Comparison of ENCODE assay signal across 11 cellular contexts in the genomic region with DNA sequence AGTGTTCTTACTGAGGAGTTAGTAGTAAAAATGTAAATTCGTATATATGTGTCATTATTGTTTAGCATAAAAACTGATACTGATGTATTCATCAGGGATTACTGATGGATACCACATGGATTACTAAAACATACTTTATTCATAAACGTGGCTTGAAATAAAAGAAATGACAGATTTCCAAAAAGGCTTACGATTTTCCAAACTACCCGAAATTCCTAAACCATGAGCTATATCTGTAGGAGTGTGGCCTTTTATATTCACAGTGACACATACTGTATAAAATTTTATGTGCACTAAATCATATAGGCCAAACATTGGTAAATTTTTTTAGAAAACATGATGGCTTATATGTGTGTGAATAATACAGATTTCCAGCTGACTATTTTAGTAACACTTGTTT. TPM values are rescaled to one million over a fixed set of nuclear protein-coding genes. Genes with fewer than 3 reads are reported as not detected.
DNase-seq lines count a peak whose midpoint lies in the region; ATAC-seq and TF ChIP-seq lines count a peak whose summit lies in the region.
"Had no signal": no experiment of that assay in that cellular context is flagged by ENCODE, and none has a peak within 500 bp of the region (broad histone marks: within the 10 kb centered on the region; RNA-seq: fewer than 3 reads in every experiment).

No MANE protein-coding gene starts in this region.

- H4K20me1 ChIP-seq in PC-9 (ENCODE audit: insufficient read depth): peaks cover 51% of the 10 kb centered on the region

- peaks cover 65% of the 10 kb centered on the region for H3K4me1 ChIP-seq in PC-9 (replicated peaks; ENCODE audit: insufficient read depth)

- peaks cover 53% of the 10 kb centered on the region for H3K4me1 Mint-ChIP-seq in T-helper 2 cell treated with Interferon-gamma antibody and Interleukin-4, amounts not matched to agents 5 μg/mL and 100 μg/mL, for 36 hours (ENCODE audit: low read depth)
- peaks cover 45% of the 10 kb centered on the region for H3K4me1 Mint-ChIP-seq in endothelial cell (ENCODE audit: unreplicated experiment)

- no TSS peak for BruUV-seq in PC-9 (replicated peaks; lab: Mats Ljungman, UMichigan)

- H3K36me3 ChIP-seq in PC-9 (ENCODE audit: low read depth): peaks cover 40% of the 10 kb centered on the region

- H3F3A ChIP-seq in PC-9 (ENCODE audit: insufficient read depth, low read depth): peaks cover 24% of the 10 kb centered on the region; the same call in 1 of the 2 replicates

- H3K4me3 Mint-ChIP-seq in T-helper 2 cell treated with Interferon-gamma antibody and Interleukin-4, amounts not matched to agents 5 μg/mL and 100 μg/mL, for 36 hours: peak overlapping the region; percentile 85
- peak overlapping the region; percentile 81 for H3K4me3 Mint-ChIP-seq in endothelial cell (ENCODE audit: unreplicated experiment)

- H3K9me3 Mint-ChIP-seq in T-helper 2 cell treated with Interferon-gamma antibody and Interleukin-4, amounts not matched to agents 5 μg/mL and 100 μg/mL, for 36 hours: no peaks in the 10 kb centered on the region
- no peaks in the 10 kb centered on the region for H3K9me3 Mint-ChIP-seq in endothelial cell (ENCODE audit: unreplicated experiment)

- H3K36me3 Mint-ChIP-seq in T-helper 2 cell treated with Interferon-gamma antibody and Interleukin-4, amounts not matched to agents 5 μg/mL and 100 μg/mL, for 36 hours (ENCODE audit: low read depth): peaks cover 42% of the 10 kb centered on the region
- peaks cover 4% of the 10 kb centered on the region for H3K36me3 Mint-ChIP-seq in endothelial cell (ENCODE audit: low read depth, unreplicated experiment)

- no peaks in the 10 kb centered on the region for H3K9me2 ChIP-seq in PC-9 (ENCODE audit: insufficient read depth)

- no peak overlapping the region for H3K27ac ChIP-seq in PC-9

- H3K27ac Mint-ChIP-seq in T-helper 2 cell treated with Interferon-gamma antibody and Interleukin-4, amounts not matched to agents 5 μg/mL and 100 μg/mL, for 36 hours: no peak overlapping the region
- H3K27ac Mint-ChIP-seq in endothelial cell (ENCODE audit: unreplicated experiment): no peak overlapping the region

- H3K27me3 Mint-ChIP-seq in T-helper 2 cell treated with Interferon-gamma antibody and Interleukin-4, amounts not matched to agents 5 μg/mL and 100 μg/mL, for 36 hours (ENCODE audit: low read depth): no peaks in the 10 kb centered on the region
- H3K27me3 Mint-ChIP-seq in endothelial cell (ENCODE audit: unreplicated experiment): peaks cover 5% of the 10 kb centered on the region

- CTCF ChIA-PET in PC-9 (lab: Charles Lee): interaction anchor here (0.7 kb wide), 1 partner anchor 81 kb away, joined by 3 read pairs; no protein-coding TSS in a partner anchor

- ATAC-seq in HG03565 (IDR thresholded peaks at IDR 0.05; ENCODE audit: unreplicated experiment) (no peak), GM18520 (IDR thresholded peaks at IDR 0.05; ENCODE audit: unreplicated experiment) (no peak), GM21390 (IDR thresholded peaks at IDR 0.05; ENCODE audit: unreplicated experiment) (no peak)

- H3K4me3 ChIP-seq in PC-9: peak overlapping the region; percentile 69
- peak overlapping the region; percentile 98 for H3K4me3 ChIP-seq in retinal pigment epithelial cell (ENCODE audit: low read length)

- peaks cover 100% of the 10 kb centered on the region for H3K79me2 ChIP-seq in PC-9 (ENCODE audit: low read depth)

- no peaks in the 10 kb centered on the region for H3K9me3 ChIP-seq in PC-9 (ENCODE audit: insufficient read depth, low read depth)

- peak overlapping the region; percentile 81 for H3K4me2 ChIP-seq in PC-9

- DNase-seq in T-helper 2 cell treated with Interferon-gamma antibody and Interleukin-4, amounts not matched to agents 5 μg/mL and 100 μg/mL, for 36 hours (ENCODE audit: low spot score): no peak
- DNase-seq in T-helper 2 cell (no peak), PC-9 (no peak), endothelial cell (ENCODE audit: low spot score) (no peak), retinal pigment epithelial cell (ENCODE audit: low read depth) (no peak)
- DNase-seq: 8988T, cortex of kidney, NCI-H510A treated with DMSO at 0.1 percent for 48 hours had no signal

- no peak for TF ChIP-seq CTCF in PC-9 (conservative IDR thresholded peaks at IDR 0.05)
- no peak for TF ChIP-seq CTCF in endothelial cell (IDR thresholded peaks at IDR 0.05; ENCODE audit: unreplicated experiment)
- TF ChIP-seq CTCF in retinal pigment epithelial cell (conservative IDR thresholded peaks at IDR 0.05; ENCODE audit: low read depth, low read length): no peak

- H2AFZ ChIP-seq in PC-9: no peak overlapping the region

- POLR2A ChIA-PET in PC-9 (lab: Charles Lee; ENCODE audit: unreplicated experiment): interaction anchor here (0.5 to 0.7 kb wide), 6 partner anchors 17 to 757 kb away, joined by 3 to 10 read pairs (median 5); a partner anchor contains a TSS

- H3K27me3 ChIP-seq in PC-9 (ENCODE audit: insufficient read depth, low read depth): no peaks in the 10 kb centered on the region

- intact Hi-C loops in PC-9 (cut with micrococcal nuclease; ENCODE audit: unreplicated experiment): loop anchor here (2.0 to 10.0 kb wide), 2 partner anchors 32 to 480 kb away; no protein-coding TSS in a partner anchor

RNA-seq across cellular contexts. Expression of a gene that starts 6.9 kb away (rescaled TPM):
- 20.5 and 32.0 TPM in 2 replicates for total RNA-seq in PC-9 (2021)
- 38.8 TPM for total RNA-seq in endothelial cell (ENCODE audit: unreplicated experiment)
